ENCODE assay signal across 27 cellular contexts in genomic region chr13:75547917-75548316, GRCh38. TPM values are rescaled to one million over a fixed set of nuclear protein-coding genes. Genes with fewer than 3 reads are reported as not detected.
DNase-seq lines count a peak whose midpoint lies in the region; ATAC-seq and TF ChIP-seq lines count a peak whose summit lies in the region.
"Had no signal": no experiment of that assay in that cellular context is flagged by ENCODE, and none has a peak within 500 bp of the region (broad histone marks: within the 10 kb centered on the region; RNA-seq: fewer than 3 reads in every experiment).

No MANE protein-coding gene starts in this region.

- H3K9me3 Mint-ChIP-seq in brain (peaks cover 0 to 3% (median 0%) of the 10 kb centered on the region in 5 experiments), nephron progenitor cell (no peaks in the 10 kb centered on the region)
- H3K9me3 Mint-ChIP-seq: activated CD8-positive, alpha-beta T cell treated with anti-CD3 and anti-CD28 coated beads for 36 hours; activated naive CD4-positive, alpha-beta T cell treated with anti-CD3 and anti-CD28 coated beads, Interleukin-2, amount 50 U/mL, for 24 hours; activated T-helper 2 cell treated with anti-CD3 and anti-CD28 coated beads, Interferon-gamma antibody, Interleukin-2, Interleukin-4, amounts not matched to agents 10 μg/mL and 5 μg/mL and 100 μg/mL, durations not matched to agents 14 hours and 24 hours and 36 hours; GM23338; IgD-negative memory B cell had no signal

- H3K79me2 ChIP-seq in DND-41 (ENCODE audit: insufficient read depth, low read length) (peaks cover 34% of the 10 kb centered on the region), Karpas-422 (ENCODE audit: low read length) (peaks cover 34% of the 10 kb centered on the region)

- H3K4me1 ChIP-seq in DND-41 (ENCODE audit: insufficient read depth, low read length) (peaks cover 41% of the 10 kb centered on the region), Karpas-422 (ENCODE audit: low read length) (peaks cover 37% of the 10 kb centered on the region), heart left ventricle (peaks cover 0 to 16% (median 10%) of the 10 kb centered on the region in 12 donors)

- H4K20me1 ChIP-seq in DND-41 (ENCODE audit: insufficient read depth, low read length) (peaks cover 3% of the 10 kb centered on the region; the same call in 1 of the 2 replicates), Karpas-422 (ENCODE audit: insufficient read depth, low read depth, low read length) (no peaks in the 10 kb centered on the region)

- H3K9me2 ChIP-seq in Karpas-422 (replicated peaks; ENCODE audit: insufficient read depth, low read length): no peaks in the 10 kb centered on the region

- H3K36me3 Mint-ChIP-seq in brain (no peaks in the 10 kb centered on the region), nephron progenitor cell (ENCODE audit: low read depth) (no peaks in the 10 kb centered on the region)
- H3K36me3 Mint-ChIP-seq: IgD-negative memory B cell, immature natural killer cell had no signal

- H3K9me3 ChIP-seq in DND-41 (ENCODE audit: insufficient read depth, low read length, severe bottlenecking) (no peaks in the 10 kb centered on the region), Karpas-422 (ENCODE audit: low read length) (no peaks in the 10 kb centered on the region), heart left ventricle (no peaks in the 10 kb centered on the region)
- H3K9me3 ChIP-seq: gastrocnemius medialis, left lung, tibial artery had no signal

- H3K27me3 ChIP-seq in DND-41 (ENCODE audit: insufficient read depth, low read length, poor library complexity) (no peaks in the 10 kb centered on the region), Karpas-422 (ENCODE audit: low read length) (no peaks in the 10 kb centered on the region), heart left ventricle (no peaks in the 10 kb centered on the region)
- H3K27me3 ChIP-seq: gastrocnemius medialis, left lung, tibial artery had no signal

- H3K27ac ChIP-seq in DND-41 (ENCODE audit: low read length): no peak overlapping the region
- no peak overlapping the region for H3K27ac ChIP-seq in Karpas-422 (ENCODE audit: low read length)
- no peak overlapping the region for H3K27ac ChIP-seq in heart left ventricle
- H3K27ac ChIP-seq: gastrocnemius medialis, left lung, skin epidermis, tibial artery had no signal

- H3K4me3 Mint-ChIP-seq in brain: peak overlapping the region; percentile 51 to 99 (median 96)
- H3K4me3 Mint-ChIP-seq in nephron progenitor cell: peak overlapping the region; percentile 96
- H3K4me3 Mint-ChIP-seq: activated naive CD4-positive, alpha-beta T cell treated with anti-CD3 and anti-CD28 coated beads, Interleukin-2, amount 50 U/mL, for 24 hours had no signal

- WGBS in heart left ventricle, 4 donors: 77 to 81% (median 80%) methylated on average over 3 of the region's 3 CpGs

- H3K27ac Mint-ChIP-seq in brain: peak overlapping the region in 2 of 5 experiments; percentile 52 to 70
- no peak overlapping the region for H3K27ac Mint-ChIP-seq in nephron progenitor cell
- H3K27ac Mint-ChIP-seq: activated CD8-positive, alpha-beta T cell treated with anti-CD3 and anti-CD28 coated beads for 36 hours; activated naive CD4-positive, alpha-beta T cell treated with anti-CD3 and anti-CD28 coated beads, Interleukin-2, amount 50 U/mL, for 24 hours; activated T-helper 2 cell treated with anti-CD3 and anti-CD28 coated beads, Interferon-gamma antibody, Interleukin-2, Interleukin-4, amounts not matched to agents 10 μg/mL and 5 μg/mL and 100 μg/mL, durations not matched to agents 14 hours and 24 hours and 36 hours; GM23338; immature natural killer cell had no signal

- H2AFZ ChIP-seq in DND-41 (ENCODE audit: low read depth, low read length): 0 out of 2 replicates have a peak overlapping the region, but pooled peaks have one; percentile 90
- H2AFZ ChIP-seq in Karpas-422 (ENCODE audit: low read length): no peak overlapping the region

- no peaks in the 10 kb centered on the region for H3K36me3 ChIP-seq in DND-41 (ENCODE audit: insufficient read depth, low read length)
- H3K36me3 ChIP-seq in Karpas-422 (ENCODE audit: insufficient read depth, low read length): peaks cover 14% of the 10 kb centered on the region; the same call in 1 of the 2 replicates
- no peaks in the 10 kb centered on the region for H3K36me3 ChIP-seq in heart left ventricle
- H3K36me3 ChIP-seq: gastrocnemius medialis, left lung, tibial artery had no signal

- no peak for TF ChIP-seq CTCF in DND-41 (IDR thresholded peaks at IDR 0.05; ENCODE audit: borderline replicate concordance, extremely low read depth, low read length, poor library complexity, severe bottlenecking)
- no peak for TF ChIP-seq CTCF in brain (conservative IDR thresholded peaks at IDR 0.05)
- TF ChIP-seq CTCF in nephron progenitor cell (IDR thresholded peaks at IDR 0.05): no peak
- no peak for TF ChIP-seq CTCF in heart left ventricle (IDR thresholded peaks at IDR 0.05)

- ATAC-seq in DND-41 (ENCODE audit: insufficient read depth, low read depth) (no peak), heart left ventricle (no peak), GM21367 (IDR thresholded peaks at IDR 0.05; ENCODE audit: unreplicated experiment) (no peak)
- ATAC-seq: activated CD4-positive, CD25-positive, alpha-beta regulatory T cell treated with anti-CD3 and anti-CD28 coated beads, Interleukin-2, amount 50 U/mL, for 24 hours; activated CD8-positive, alpha-beta T cell treated with anti-CD3 and anti-CD28 coated beads for 36 hours; gastrocnemius medialis; GM23338; left lung had no signal

- no peak overlapping the region for H3K9ac ChIP-seq in DND-41 (ENCODE audit: low read depth, low read length)
- no peak overlapping the region for H3K9ac ChIP-seq in Karpas-422 (ENCODE audit: low read length)

- peak overlapping the region; percentile 86 for H3K4me2 ChIP-seq in DND-41 (ENCODE audit: insufficient read depth, low read length)
- H3K4me2 ChIP-seq in Karpas-422 (ENCODE audit: low read depth, low read length, poor library complexity, severe bottlenecking): peak overlapping the region; percentile 93

- intact Hi-C loops in heart left ventricle (cut with DNase I): loop anchor here in 8 of 10 donors (5.0 to 10.0 kb wide), 5 partner anchors 63 to 181 kb away; partner anchors contain the start of gene TBC1D4 (in 3 of the 8)

- no peak for TF ChIP-seq POLR2A in heart left ventricle (IDR thresholded peaks at IDR 0.05)

- no peaks in the 10 kb centered on the region for H3K27me3 Mint-ChIP-seq in brain
- no peaks in the 10 kb centered on the region for H3K27me3 Mint-ChIP-seq in nephron progenitor cell (ENCODE audit: low read depth, poor library complexity)
- H3K27me3 Mint-ChIP-seq: activated CD8-positive, alpha-beta T cell treated with anti-CD3 and anti-CD28 coated beads for 36 hours; activated naive CD4-positive, alpha-beta T cell treated with anti-CD3 and anti-CD28 coated beads, Interleukin-2, amount 50 U/mL, for 24 hours; IgD-negative memory B cell had no signal

- peaks cover 38% of the 10 kb centered on the region for H3K4me1 Mint-ChIP-seq in brain
- peaks cover 31% of the 10 kb centered on the region for H3K4me1 Mint-ChIP-seq in nephron progenitor cell

- H3K4me3 ChIP-seq in DND-41 (ENCODE audit: low read depth in 1 of 2, low read length in 2 of 2) (peak overlapping the region in 1 of 2 experiments; percentile 71; a peak in 1 of 4 replicates), Karpas-422 (ENCODE audit: low read length) (0 out of 2 replicates have a peak overlapping the region, but pooled peaks have one; percentile 89), heart left ventricle (no peak overlapping the region)
- H3K4me3 ChIP-seq: gastrocnemius medialis, GM23338, skin epidermis, tibial artery had no signal

- DNase-seq in DND-41: no peak
- no peak for DNase-seq in Karpas-422
- no peak for DNase-seq in nephron progenitor cell
- DNase-seq in heart left ventricle: no peak
- no peak for DNase-seq in NCI-H1048 (lab: John Stamatoyannopoulos, UW)
- DNase-seq: activated CD8-positive, alpha-beta T cell treated with anti-CD3 and anti-CD28 coated beads for 36 hours; aorta; central memory CD4-positive, alpha-beta T cell; dermis blood vessel endothelial cell; DMS79; gastrocnemius medialis; hypothalamus; immature natural killer cell; left lung; NCI-H2081 treated with DMSO at 0.1 percent for 48 hours; NCI-H345; NCI-H774; RPMI8226; tibial artery had no signal

RNA-seq across cellular contexts. Expression of gene UCHL3, which starts 1.7 kb away (rescaled TPM):
- total RNA-seq in Karpas-422 (2014; rRNA removed; shearing (Covaris generic); ENCODE audit: low replicate concordance): 53.9 and 84.8 TPM in 2 replicates
- polyA plus RNA-seq in brain (ENCODE audit: insufficient read depth, low read depth, low replicate concordance) (29.8 TPM), heart left ventricle (10 to 100 TPM; 16.6 to 72.1 TPM)
- 10 to 100 TPM; 16.3 to 52.8 (median 27.6) TPM for total RNA-seq in heart left ventricle

RNA-seq across cellular contexts. Expression of gene COMMD6, which starts 10.3 kb away (rescaled TPM):
- total RNA-seq in Karpas-422 (2014; rRNA removed; shearing (Covaris generic); ENCODE audit: low replicate concordance): 73.9 and 384 TPM in 2 replicates
- polyA plus RNA-seq in brain (ENCODE audit: insufficient read depth, low read depth, low replicate concordance): 309 TPM
- 100 to 1,000 TPM in 7 of 9 donors, 10 to 100 TPM in 2; 19.8 to 155 (median 126) TPM for total RNA-seq in heart left ventricle
- 100 to 1,000 TPM; 123 to 136 TPM for polyA plus RNA-seq in heart left ventricle
